ENCODE assay signal across 17 cellular contexts in the genomic region with DNA sequence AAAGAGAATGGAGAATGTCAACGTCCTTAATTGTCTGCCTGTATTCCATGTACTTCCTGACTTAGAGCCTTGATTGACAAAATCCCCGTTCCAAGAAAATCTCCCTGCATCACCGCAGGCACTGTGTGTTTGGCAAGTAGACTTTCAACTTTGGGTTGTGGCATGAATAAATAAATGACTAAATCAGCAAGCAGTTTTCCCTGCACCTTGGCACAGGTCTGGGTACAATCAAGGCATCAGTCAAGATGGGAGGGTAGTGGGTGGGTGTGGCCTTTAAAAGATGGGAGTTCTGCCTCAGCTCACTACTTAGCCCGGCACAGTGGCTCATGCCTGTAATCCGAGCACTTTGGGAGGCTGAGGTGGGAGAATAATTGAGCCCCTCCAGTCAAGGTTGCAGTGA.
DNase-seq lines count a peak whose midpoint lies in the region; ATAC-seq and TF ChIP-seq lines count a peak whose summit lies in the region.
"Had no signal": no experiment of that assay in that cellular context is flagged by ENCODE, and none has a peak within 500 bp of the region (broad histone marks: within the 10 kb centered on the region; RNA-seq: fewer than 3 reads in every experiment).

No MANE protein-coding gene starts in this region.

- H3K4me1 ChIP-seq in colonic mucosa: peaks cover 4% of the 10 kb centered on the region
- H3K4me1 ChIP-seq in BE2C: peaks cover 21% of the 10 kb centered on the region

- peaks cover 6% of the 10 kb centered on the region for H3K27me3 ChIP-seq in colonic mucosa
- no peaks in the 10 kb centered on the region for H3K27me3 ChIP-seq in BE2C

- H3K4me1 Mint-ChIP-seq in WTC11: peaks cover 5% of the 10 kb centered on the region

- peak overlapping the region; percentile 84 for H3K27ac ChIP-seq in colonic mucosa
- H3K27ac ChIP-seq: GM23248, HL-60 had no signal

- CTCF ChIA-PET in WTC11 (lab: Charles Lee): interaction anchor here (0.5 to 0.7 kb wide), 3 partner anchors 406 to 1051 kb away, joined by 4 to 5 read pairs (median 4); no protein-coding TSS in a partner anchor

- H3K9me3 Mint-ChIP-seq in WTC11: peaks cover 6% of the 10 kb centered on the region
- H3K9me3 Mint-ChIP-seq: CD8-positive, alpha-beta memory T cell had no signal

- no peaks in the 10 kb centered on the region for H3K9me3 ChIP-seq in colonic mucosa
- no peaks in the 10 kb centered on the region for H3K9me3 ChIP-seq in BE2C

- no peak overlapping the region for H3K9ac ChIP-seq in colonic mucosa (ENCODE audit: low read depth in 2 of 2, low read length in 2 of 2)
- H3K9ac ChIP-seq: GM23248 had no signal

- peak; percentile 69 for DNase-seq in colonic mucosa
- peak; percentile 32 for DNase-seq in islet precursor cell
- DNase-seq in mucosa of gallbladder (ENCODE audit: low spot score): peak; percentile 41
- no peak for DNase-seq in WTC11 (ENCODE audit: low spot score)
- DNase-seq in BE2C: no peak
- no peak for DNase-seq in NK-92 treated with Interleukin-12 subunit alpha and Interleukin-12 subunit beta, amount 100 ng/mL, for 24 hours (lab: John Stamatoyannopoulos, UW)
- no peak for DNase-seq in GM03348 (ENCODE audit: low spot score)
- DNase-seq: 8988T; C1 segment of cervical spinal cord; CD4-positive, CD25-positive, alpha-beta regulatory T cell; CD8-positive, alpha-beta memory T cell; COR-L47; DMS 273 treated with DMSO at 0.1 percent for 48 hours; GM23248; HCEC 1CT had no signal

- H3K27me3 Mint-ChIP-seq in WTC11 (ENCODE audit: low read depth): peaks cover 28% of the 10 kb centered on the region

- peaks cover 5% of the 10 kb centered on the region for H3K36me3 Mint-ChIP-seq in WTC11
- H3K36me3 Mint-ChIP-seq: CD4-positive, CD25-positive, alpha-beta regulatory T cell had no signal

- POLR2A ChIA-PET in WTC11 (lab: Charles Lee): no interaction called here

- ATAC-seq in WTC11: no peak

- intact Hi-C loops in colonic mucosa (cut with DNase I): no loop called here

- TF ChIP-seq CTCF in colonic mucosa (IDR thresholded peaks at IDR 0.05): no peak
- no peak for TF ChIP-seq CTCF in WTC11 (IDR thresholded peaks at IDR 0.05)
- TF ChIP-seq CTCF in BE2C (IDR thresholded peaks at IDR 0.05; ENCODE audit: low read depth, low read length): no peak

- no peak overlapping the region for H3K4me3 Mint-ChIP-seq in WTC11
- H3K4me3 Mint-ChIP-seq: B cell; CD4-positive, CD25-positive, alpha-beta regulatory T cell; CD8-positive, alpha-beta memory T cell had no signal

- no peak overlapping the region for H3K27ac Mint-ChIP-seq in WTC11
- H3K27ac Mint-ChIP-seq: B cell; CD4-positive, CD25-positive, alpha-beta regulatory T cell; CD8-positive, alpha-beta memory T cell had no signal

- no peaks in the 10 kb centered on the region for H3K36me3 ChIP-seq in colonic mucosa
- H3K36me3 ChIP-seq in BE2C: no peaks in the 10 kb centered on the region

- H3K4me3 ChIP-seq in colonic mucosa (no peak overlapping the region), BE2C (ENCODE audit: low read depth, low read length) (no peak overlapping the region)
- H3K4me3 ChIP-seq: GM23248 had no signal

TF ChIP-seq in WTC11, 78 proteins besides CTCF, POLR2A, EP300 and RAD21:
- TF ChIP-seq FOXK1 (CRISPR knock-in tag; IDR thresholded peaks at IDR 0.05) (no peak), PRDM15 (CRISPR knock-in tag; IDR thresholded peaks at IDR 0.05) (no peak), CREB1 (CRISPR knock-in tag; IDR thresholded peaks at IDR 0.05) (no peak), RELA (CRISPR knock-in tag; IDR thresholded peaks at IDR 0.05; ENCODE audit: borderline replicate concordance) (no peak)
- TF ChIP-seq, protein P1, sequence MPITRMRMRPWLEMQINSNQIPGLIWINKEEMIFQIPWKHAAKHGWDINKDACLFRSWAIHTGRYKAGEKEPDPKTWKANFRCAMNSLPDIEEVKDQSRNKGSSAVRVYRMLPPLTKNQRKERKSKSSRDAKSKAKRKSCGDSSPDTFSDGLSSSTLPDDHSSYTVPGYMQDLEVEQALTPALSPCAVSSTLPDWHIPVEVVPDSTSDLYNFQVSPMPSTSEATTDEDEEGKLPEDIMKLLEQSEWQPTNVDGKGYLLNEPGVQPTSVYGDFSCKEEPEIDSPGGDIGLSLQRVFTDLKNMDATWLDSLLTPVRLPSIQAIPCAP (CRISPR knock-in tag; IDR thresholded peaks at IDR 0.05): no peak
- TF ChIP-seq, protein P2, sequence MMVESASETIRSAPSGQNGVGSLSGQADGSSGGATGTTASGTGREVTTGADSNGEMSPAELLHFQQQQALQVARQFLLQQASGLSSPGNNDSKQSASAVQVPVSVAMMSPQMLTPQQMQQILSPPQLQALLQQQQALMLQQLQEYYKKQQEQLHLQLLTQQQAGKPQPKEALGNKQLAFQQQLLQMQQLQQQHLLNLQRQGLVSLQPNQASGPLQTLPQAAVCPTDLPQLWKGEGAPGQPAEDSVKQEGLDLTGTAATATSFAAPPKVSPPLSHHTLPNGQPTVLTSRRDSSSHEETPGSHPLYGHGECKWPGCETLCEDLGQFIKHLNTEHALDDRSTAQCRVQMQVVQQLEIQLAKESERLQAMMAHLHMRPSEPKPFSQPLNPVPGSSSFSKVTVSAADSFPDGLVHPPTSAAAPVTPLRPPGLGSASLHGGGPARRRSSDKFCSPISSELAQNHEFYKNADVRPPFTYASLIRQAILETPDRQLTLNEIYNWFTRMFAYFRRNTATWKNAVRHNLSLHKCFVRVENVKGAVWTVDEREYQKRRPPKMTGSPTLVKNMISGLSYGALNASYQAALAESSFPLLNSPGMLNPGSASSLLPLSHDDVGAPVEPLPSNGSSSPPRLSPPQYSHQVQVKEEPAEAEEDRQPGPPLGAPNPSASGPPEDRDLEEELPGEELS (CRISPR knock-in tag; IDR thresholded peaks at IDR 0.05): no peak

Comparison
In these comparisons a context has a peak if more than half of its experiments do, and no peak if none do; other contexts are left out.
1. DNase-seq: peak in colonic mucosa (single experiment), islet precursor cell (single experiment) and mucosa of gallbladder (single experiment); none in WTC11 (single experiment), BE2C (single experiment), NK-92 treated with Interleukin-12 subunit alpha and Interleukin-12 subunit beta, amount 100 ng/mL, for 24 hours (single experiment) and GM03348 (single experiment).